1 cellular context compared by ENCODE assay signal in the genomic region with DNA sequence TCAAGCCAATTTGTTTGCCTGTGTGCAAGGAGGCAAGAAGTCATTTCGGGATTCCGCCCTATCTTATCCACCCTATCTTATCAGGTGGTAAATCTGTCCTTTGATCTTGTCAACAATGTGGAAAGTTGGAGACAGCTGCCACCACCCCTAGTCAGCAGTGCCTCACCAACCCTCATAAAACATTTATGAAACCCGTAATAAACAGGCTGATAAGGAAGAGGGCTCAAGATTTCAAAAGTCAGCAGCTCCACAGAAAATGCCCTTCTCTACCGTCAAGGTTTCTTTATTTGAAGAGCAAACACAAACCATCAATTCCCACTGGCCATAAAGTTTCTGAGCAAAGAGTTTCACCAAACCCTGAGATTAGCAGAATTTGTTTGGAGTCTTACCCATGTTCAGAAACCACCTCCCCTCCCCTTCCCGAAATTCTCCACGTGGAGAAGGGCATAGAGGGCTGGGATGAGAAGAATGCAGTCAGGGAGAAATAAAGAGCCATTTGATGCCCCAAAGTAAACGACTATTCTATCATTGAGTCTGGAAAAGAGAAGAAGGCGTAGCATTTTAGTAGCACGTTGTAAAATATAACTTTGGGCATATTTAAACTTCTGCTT.
TF ChIP-seq lines count a peak whose summit lies in the region.

No MANE protein-coding gene starts in this region.

TF ChIP-seq in HEK293, 187 proteins besides CTCF, POLR2A, EP300 and RAD21 (continued from another document):
- TF ChIP-seq, protein P1, sequence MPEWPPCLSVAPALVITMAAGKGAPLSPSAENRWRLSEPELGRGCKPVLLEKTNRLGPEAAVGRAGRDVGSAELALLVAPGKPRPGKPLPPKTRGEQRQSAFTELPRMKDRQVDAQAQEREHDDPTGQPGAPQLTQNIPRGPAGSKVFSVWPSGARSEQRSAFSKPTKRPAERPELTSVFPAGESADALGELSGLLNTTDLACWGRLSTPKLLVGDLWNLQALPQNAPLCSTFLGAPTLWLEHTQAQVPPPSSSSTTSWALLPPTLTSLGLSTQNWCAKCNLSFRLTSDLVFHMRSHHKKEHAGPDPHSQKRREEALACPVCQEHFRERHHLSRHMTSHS (tag by site-specific recombination; IDR thresholded peaks at IDR 0.05), result no peak
- TF ChIP-seq, protein P2, sequence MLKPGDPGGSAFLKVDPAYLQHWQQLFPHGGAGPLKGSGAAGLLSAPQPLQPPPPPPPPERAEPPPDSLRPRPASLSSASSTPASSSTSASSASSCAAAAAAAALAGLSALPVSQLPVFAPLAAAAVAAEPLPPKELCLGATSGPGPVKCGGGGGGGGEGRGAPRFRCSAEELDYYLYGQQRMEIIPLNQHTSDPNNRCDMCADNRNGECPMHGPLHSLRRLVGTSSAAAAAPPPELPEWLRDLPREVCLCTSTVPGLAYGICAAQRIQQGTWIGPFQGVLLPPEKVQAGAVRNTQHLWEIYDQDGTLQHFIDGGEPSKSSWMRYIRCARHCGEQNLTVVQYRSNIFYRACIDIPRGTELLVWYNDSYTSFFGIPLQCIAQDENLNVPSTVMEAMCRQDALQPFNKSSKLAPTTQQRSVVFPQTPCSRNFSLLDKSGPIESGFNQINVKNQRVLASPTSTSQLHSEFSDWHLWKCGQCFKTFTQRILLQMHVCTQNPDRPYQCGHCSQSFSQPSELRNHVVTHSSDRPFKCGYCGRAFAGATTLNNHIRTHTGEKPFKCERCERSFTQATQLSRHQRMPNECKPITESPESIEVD (tag by site-specific recombination; IDR thresholded peaks at IDR 0.05), result peak; percentile 71
- TF ChIP-seq, protein P3, sequence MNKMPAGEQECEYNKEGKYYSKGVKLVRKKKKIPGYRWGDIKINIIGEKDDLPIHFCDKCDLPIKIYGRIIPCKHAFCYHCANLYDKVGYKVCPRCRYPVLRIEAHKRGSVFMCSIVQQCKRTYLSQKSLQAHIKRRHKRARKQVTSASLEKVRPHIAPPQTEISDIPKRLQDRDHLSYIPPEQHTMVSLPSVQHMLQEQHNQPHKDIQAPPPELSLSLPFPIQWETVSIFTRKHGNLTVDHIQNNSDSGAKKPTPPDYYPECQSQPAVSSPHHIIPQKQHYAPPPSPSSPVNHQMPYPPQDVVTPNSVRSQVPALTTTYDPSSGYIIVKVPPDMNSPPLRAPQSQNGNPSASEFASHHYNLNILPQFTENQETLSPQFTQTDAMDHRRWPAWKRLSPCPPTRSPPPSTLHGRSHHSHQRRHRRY (tag by site-specific recombination; IDR thresholded peaks at IDR 0.05), result no peak
- peak; percentile 27; the same call in 1 of the 2 replicates for TF ChIP-seq ZNF596 (tag by site-specific recombination; IDR thresholded peaks at IDR 0.05)
- TF ChIP-seq WT1 (tag by site-specific recombination; IDR thresholded peaks at IDR 0.05), result peak; percentile 32; the same call in 1 of the 2 replicates
- no peak for TF ChIP-seq ZNF677 (tag by site-specific recombination; IDR thresholded peaks at IDR 0.05)
- TF ChIP-seq, protein P4, sequence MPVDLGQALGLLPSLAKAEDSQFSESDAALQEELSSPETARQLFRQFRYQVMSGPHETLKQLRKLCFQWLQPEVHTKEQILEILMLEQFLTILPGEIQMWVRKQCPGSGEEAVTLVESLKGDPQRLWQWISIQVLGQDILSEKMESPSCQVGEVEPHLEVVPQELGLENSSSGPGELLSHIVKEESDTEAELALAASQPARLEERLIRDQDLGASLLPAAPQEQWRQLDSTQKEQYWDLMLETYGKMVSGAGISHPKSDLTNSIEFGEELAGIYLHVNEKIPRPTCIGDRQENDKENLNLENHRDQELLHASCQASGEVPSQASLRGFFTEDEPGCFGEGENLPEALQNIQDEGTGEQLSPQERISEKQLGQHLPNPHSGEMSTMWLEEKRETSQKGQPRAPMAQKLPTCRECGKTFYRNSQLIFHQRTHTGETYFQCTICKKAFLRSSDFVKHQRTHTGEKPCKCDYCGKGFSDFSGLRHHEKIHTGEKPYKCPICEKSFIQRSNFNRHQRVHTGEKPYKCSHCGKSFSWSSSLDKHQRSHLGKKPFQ (tag by site-specific recombination; IDR thresholded peaks at IDR 0.05), result peak; percentile 93
- TF ChIP-seq, protein P5, sequence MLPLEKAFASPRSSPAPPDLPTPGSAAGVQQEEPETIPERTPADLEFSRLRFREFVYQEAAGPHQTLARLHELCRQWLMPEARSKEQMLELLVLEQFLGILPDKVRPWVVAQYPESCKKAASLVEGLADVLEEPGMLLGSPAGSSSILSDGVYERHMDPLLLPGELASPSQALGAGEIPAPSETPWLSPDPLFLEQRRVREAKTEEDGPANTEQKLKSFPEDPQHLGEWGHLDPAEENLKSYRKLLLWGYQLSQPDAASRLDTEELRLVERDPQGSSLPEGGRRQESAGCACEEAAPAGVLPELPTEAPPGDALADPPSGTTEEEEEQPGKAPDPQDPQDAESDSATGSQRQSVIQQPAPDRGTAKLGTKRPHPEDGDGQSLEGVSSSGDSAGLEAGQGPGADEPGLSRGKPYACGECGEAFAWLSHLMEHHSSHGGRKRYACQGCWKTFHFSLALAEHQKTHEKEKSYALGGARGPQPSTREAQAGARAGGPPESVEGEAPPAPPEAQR (tag by site-specific recombination; IDR thresholded peaks at IDR 0.05), result no peak
- TF ChIP-seq GLI4 (tag by site-specific recombination; IDR thresholded peaks at IDR 0.05), result no peak
- peak; percentile 30 for TF ChIP-seq IKZF3 (tag by site-specific recombination; IDR thresholded peaks at IDR 0.05)
- TF ChIP-seq ZFP41 (tag by site-specific recombination; IDR thresholded peaks at IDR 0.05; ENCODE audit: borderline replicate concordance), result no peak
- TF ChIP-seq, protein P6, sequence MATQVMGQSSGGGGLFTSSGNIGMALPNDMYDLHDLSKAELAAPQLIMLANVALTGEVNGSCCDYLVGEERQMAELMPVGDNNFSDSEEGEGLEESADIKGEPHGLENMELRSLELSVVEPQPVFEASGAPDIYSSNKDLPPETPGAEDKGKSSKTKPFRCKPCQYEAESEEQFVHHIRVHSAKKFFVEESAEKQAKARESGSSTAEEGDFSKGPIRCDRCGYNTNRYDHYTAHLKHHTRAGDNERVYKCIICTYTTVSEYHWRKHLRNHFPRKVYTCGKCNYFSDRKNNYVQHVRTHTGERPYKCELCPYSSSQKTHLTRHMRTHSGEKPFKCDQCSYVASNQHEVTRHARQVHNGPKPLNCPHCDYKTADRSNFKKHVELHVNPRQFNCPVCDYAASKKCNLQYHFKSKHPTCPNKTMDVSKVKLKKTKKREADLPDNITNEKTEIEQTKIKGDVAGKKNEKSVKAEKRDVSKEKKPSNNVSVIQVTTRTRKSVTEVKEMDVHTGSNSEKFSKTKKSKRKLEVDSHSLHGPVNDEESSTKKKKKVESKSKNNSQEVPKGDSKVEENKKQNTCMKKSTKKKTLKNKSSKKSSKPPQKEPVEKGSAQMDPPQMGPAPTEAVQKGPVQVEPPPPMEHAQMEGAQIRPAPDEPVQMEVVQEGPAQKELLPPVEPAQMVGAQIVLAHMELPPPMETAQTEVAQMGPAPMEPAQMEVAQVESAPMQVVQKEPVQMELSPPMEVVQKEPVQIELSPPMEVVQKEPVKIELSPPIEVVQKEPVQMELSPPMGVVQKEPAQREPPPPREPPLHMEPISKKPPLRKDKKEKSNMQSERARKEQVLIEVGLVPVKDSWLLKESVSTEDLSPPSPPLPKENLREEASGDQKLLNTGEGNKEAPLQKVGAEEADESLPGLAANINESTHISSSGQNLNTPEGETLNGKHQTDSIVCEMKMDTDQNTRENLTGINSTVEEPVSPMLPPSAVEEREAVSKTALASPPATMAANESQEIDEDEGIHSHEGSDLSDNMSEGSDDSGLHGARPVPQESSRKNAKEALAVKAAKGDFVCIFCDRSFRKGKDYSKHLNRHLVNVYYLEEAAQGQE (tag by site-specific recombination; IDR thresholded peaks at IDR 0.05), result no peak
- peak; percentile 95 for TF ChIP-seq FEZF1 (tag by site-specific recombination; IDR thresholded peaks at IDR 0.05)
- TF ChIP-seq ZNF791 (tag by site-specific recombination; IDR thresholded peaks at IDR 0.05), result no peak
- no peak for TF ChIP-seq ZNF10 (tag by site-specific recombination; IDR thresholded peaks at IDR 0.05)
- no peak for TF ChIP-seq ZNF707 (tag by site-specific recombination; IDR thresholded peaks at IDR 0.05)
- no peak for TF ChIP-seq ZNF202 (tag by site-specific recombination; IDR thresholded peaks at IDR 0.05; ENCODE audit: borderline replicate concordance)
- TF ChIP-seq ZNF792 (tag by site-specific recombination; IDR thresholded peaks at IDR 0.05), result no peak
- no peak for TF ChIP-seq ZNF660 (tag by site-specific recombination; IDR thresholded peaks at IDR 0.05)
- peak; percentile 99 for TF ChIP-seq TCF7L2 (IDR thresholded peaks at IDR 0.05; ENCODE audit: borderline replicate concordance, low read depth, low read length)
- TF ChIP-seq, protein P7, sequence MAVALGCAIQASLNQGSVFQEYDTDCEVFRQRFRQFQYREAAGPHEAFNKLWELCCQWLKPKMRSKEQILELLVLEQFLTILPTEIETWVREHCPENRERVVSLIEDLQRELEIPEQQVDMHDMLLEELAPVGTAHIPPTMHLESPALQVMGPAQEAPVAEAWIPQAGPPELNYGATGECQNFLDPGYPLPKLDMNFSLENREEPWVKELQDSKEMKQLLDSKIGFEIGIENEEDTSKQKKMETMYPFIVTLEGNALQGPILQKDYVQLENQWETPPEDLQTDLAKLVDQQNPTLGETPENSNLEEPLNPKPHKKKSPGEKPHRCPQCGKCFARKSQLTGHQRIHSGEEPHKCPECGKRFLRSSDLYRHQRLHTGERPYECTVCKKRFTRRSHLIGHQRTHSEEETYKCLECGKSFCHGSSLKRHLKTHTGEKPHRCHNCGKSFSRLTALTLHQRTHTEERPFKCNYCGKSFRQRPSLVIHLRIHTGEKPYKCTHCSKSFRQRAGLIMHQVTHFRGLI (tag by site-specific recombination; IDR thresholded peaks at IDR 0.05), result no peak
- 0 out of 2 replicates have a peak, but pooled peaks have one; percentile 15 for TF ChIP-seq ZEB2 (tag by site-specific recombination; IDR thresholded peaks at IDR 0.05)
- TF ChIP-seq ZNF239 (tag by site-specific recombination; IDR thresholded peaks at IDR 0.05), result no peak
- TF ChIP-seq ZNF658 (tag by site-specific recombination; IDR thresholded peaks at IDR 0.05), result no peak
- TF ChIP-seq ZNF121 (tag by site-specific recombination; IDR thresholded peaks at IDR 0.05), result no peak
- TF ChIP-seq ZIC2 (tag by site-specific recombination; IDR thresholded peaks at IDR 0.05), result no peak
- TF ChIP-seq GFI1B (tag by site-specific recombination; IDR thresholded peaks at IDR 0.05), result no peak
- TF ChIP-seq ZNF843 (tag by site-specific recombination; IDR thresholded peaks at IDR 0.05), result peak; percentile 91
- TF ChIP-seq ZNF501 (tag by site-specific recombination; IDR thresholded peaks at IDR 0.05), result no peak
- TF ChIP-seq ZNF274 (IDR thresholded peaks at IDR 0.05; ENCODE audit: low read length), result no peak
- TF ChIP-seq ZNF274 (tag by site-specific recombination; IDR thresholded peaks at IDR 0.05; ENCODE audit: borderline replicate concordance), result no peak
- no peak for TF ChIP-seq YY1 (tag by site-specific recombination; IDR thresholded peaks at IDR 0.05)
- TF ChIP-seq, protein P8, sequence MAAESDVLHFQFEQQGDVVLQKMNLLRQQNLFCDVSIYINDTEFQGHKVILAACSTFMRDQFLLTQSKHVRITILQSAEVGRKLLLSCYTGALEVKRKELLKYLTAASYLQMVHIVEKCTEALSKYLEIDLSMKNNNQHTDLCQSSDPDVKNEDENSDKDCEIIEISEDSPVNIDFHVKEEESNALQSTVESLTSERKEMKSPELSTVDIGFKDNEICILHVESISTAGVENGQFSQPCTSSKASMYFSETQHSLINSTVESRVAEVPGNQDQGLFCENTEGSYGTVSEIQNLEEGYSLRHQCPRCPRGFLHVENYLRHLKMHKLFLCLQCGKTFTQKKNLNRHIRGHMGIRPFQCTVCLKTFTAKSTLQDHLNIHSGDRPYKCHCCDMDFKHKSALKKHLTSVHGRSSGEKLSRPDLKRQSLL (tag by site-specific recombination; IDR thresholded peaks at IDR 0.05), result no peak
- no peak for TF ChIP-seq SP3 (tag by site-specific recombination; IDR thresholded peaks at IDR 0.05)
- TF ChIP-seq, protein P9, sequence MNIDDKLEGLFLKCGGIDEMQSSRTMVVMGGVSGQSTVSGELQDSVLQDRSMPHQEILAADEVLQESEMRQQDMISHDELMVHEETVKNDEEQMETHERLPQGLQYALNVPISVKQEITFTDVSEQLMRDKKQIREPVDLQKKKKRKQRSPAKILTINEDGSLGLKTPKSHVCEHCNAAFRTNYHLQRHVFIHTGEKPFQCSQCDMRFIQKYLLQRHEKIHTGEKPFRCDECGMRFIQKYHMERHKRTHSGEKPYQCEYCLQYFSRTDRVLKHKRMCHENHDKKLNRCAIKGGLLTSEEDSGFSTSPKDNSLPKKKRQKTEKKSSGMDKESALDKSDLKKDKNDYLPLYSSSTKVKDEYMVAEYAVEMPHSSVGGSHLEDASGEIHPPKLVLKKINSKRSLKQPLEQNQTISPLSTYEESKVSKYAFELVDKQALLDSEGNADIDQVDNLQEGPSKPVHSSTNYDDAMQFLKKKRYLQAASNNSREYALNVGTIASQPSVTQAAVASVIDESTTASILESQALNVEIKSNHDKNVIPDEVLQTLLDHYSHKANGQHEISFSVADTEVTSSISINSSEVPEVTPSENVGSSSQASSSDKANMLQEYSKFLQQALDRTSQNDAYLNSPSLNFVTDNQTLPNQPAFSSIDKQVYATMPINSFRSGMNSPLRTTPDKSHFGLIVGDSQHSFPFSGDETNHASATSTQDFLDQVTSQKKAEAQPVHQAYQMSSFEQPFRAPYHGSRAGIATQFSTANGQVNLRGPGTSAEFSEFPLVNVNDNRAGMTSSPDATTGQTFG (tag by site-specific recombination; IDR thresholded peaks at IDR 0.05; ENCODE audit: borderline replicate concordance), result no peak
- peak; percentile 52 for TF ChIP-seq ZNF341 (tag by site-specific recombination; IDR thresholded peaks at IDR 0.05; ENCODE audit: low read depth)
- 0 out of 2 replicates have a peak, but pooled peaks have one; percentile 19 for TF ChIP-seq ZNF629 (tag by site-specific recombination; IDR thresholded peaks at IDR 0.05)
- no peak for TF ChIP-seq ZNF16 (tag by site-specific recombination; IDR thresholded peaks at IDR 0.05; ENCODE audit: low read depth)
- no peak for TF ChIP-seq ZNF140 (tag by site-specific recombination; IDR thresholded peaks at IDR 0.05)
- TF ChIP-seq, protein P10, sequence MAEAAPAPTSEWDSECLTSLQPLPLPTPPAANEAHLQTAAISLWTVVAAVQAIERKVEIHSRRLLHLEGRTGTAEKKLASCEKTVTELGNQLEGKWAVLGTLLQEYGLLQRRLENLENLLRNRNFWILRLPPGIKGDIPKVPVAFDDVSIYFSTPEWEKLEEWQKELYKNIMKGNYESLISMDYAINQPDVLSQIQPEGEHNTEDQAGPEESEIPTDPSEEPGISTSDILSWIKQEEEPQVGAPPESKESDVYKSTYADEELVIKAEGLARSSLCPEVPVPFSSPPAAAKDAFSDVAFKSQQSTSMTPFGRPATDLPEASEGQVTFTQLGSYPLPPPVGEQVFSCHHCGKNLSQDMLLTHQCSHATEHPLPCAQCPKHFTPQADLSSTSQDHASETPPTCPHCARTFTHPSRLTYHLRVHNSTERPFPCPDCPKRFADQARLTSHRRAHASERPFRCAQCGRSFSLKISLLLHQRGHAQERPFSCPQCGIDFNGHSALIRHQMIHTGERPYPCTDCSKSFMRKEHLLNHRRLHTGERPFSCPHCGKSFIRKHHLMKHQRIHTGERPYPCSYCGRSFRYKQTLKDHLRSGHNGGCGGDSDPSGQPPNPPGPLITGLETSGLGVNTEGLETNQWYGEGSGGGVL (tag by site-specific recombination; IDR thresholded peaks at IDR 0.05), result 0 out of 2 replicates have a peak, but pooled peaks have one; percentile 16
